ENCODE assay signal across 7 cellular contexts in genomic region chr19:14113762-14114414, GRCh38. TPM values are rescaled to one million over a fixed set of nuclear protein-coding genes. Genes with fewer than 3 reads are reported as not detected.
DNase-seq lines count a peak whose midpoint lies in the region; ATAC-seq and TF ChIP-seq lines count a peak whose summit lies in the region.

No MANE protein-coding gene starts in this region.

- H3K4me3 ChIP-seq in IMR-90 (ENCODE audit: insufficient read depth, low read depth, low read length) (no peak overlapping the region), WI38 (ENCODE audit: low read depth, low read length) (no peak overlapping the region), retinal pigment epithelial cell (ENCODE audit: low read length) (no peak overlapping the region)
- H3K4me3 ChIP-seq in effector memory CD4-positive, alpha-beta T cell (ENCODE audit: insufficient read depth, low read depth, low read length, poor library complexity, severe bottlenecking) = no peak overlapping the region

- H4K20me1 ChIP-seq in IMR-90 (ENCODE audit: insufficient read depth, low read length) = peaks cover 8% of the 10 kb centered on the region

- H2BK20ac ChIP-seq in IMR-90 (ENCODE audit: low read depth, low read length) = no peak overlapping the region

- H2BK120ac ChIP-seq in IMR-90 (ENCODE audit: low read depth, low read length) = no peak overlapping the region

- no peak overlapping the region for H3K23ac ChIP-seq in IMR-90 (ENCODE audit: low read depth, low read length)

- H2BK5ac ChIP-seq in IMR-90 (ENCODE audit: low read depth, low read length, poor library complexity, severe bottlenecking) = no peak overlapping the region

- 0 out of 2 replicates have a peak overlapping the region, but pooled peaks have one; percentile 56 for H2AK5ac ChIP-seq in IMR-90 (ENCODE audit: low read depth, low read length)

- no peak overlapping the region for H3K9ac ChIP-seq in IMR-90 (ENCODE audit: low read depth, low read length)

- no peak overlapping the region for H4K91ac ChIP-seq in IMR-90 (ENCODE audit: insufficient read depth, low read depth, low read length)

- in situ Hi-C loops in IMR-90 (cut with MboI; ENCODE audit: low sequenced_read_pairs) = no loop called here

- ATAC-seq in IMR-90 (ENCODE audit: low read depth) (no peak), HG02938 (IDR thresholded peaks at IDR 0.05; ENCODE audit: unreplicated experiment) (no peak)

- no peak for TF ChIP-seq RAD21 in IMR-90 (IDR thresholded peaks at IDR 0.05; ENCODE audit: low read length)

- peaks cover 17% of the 10 kb centered on the region; the same call in 1 of the 2 replicates for H3K9me1 ChIP-seq in IMR-90 (ENCODE audit: insufficient read depth, low read length)

- H3K27me3 ChIP-seq in IMR-90 (ENCODE audit: control insufficient read depth, insufficient read depth, low read length) = no peaks in the 10 kb centered on the region
- no peaks in the 10 kb centered on the region for H3K27me3 ChIP-seq in effector memory CD4-positive, alpha-beta T cell (replicated peaks; ENCODE audit: control insufficient read depth, insufficient read depth, low read length, poor library complexity, severe bottlenecking)

- peak overlapping the region in 1 of 2 experiments; percentile 83; a peak in 2 of 4 replicates for H4K8ac ChIP-seq in IMR-90 (ENCODE audit: low read depth in 2 of 2, low read length in 2 of 2)

- H3K4me1 ChIP-seq in IMR-90 (ENCODE audit: control insufficient read depth, insufficient read depth, low read length) = peaks cover 20% of the 10 kb centered on the region
- peaks cover 32% of the 10 kb centered on the region for H3K4me1 ChIP-seq in effector memory CD4-positive, alpha-beta T cell (ENCODE audit: control insufficient read depth, insufficient read depth, low read length, poor library complexity, severe bottlenecking)

- no peak overlapping the region for H3K14ac ChIP-seq in IMR-90 (replicated peaks; ENCODE audit: low read depth, low read length)

- CTCF ChIA-PET in IMR-90 (lab: Yijun Ruan, JAX) = no interaction called here

- POLR2A ChIA-PET in IMR-90 (lab: Charles Lee; ENCODE audit: unreplicated experiment) = no interaction called here

- no peak overlapping the region for H2BK15ac ChIP-seq in IMR-90 (ENCODE audit: low read depth, low read length)

- no peaks in the 10 kb centered on the region for H3K36me3 ChIP-seq in IMR-90 (ENCODE audit: control insufficient read depth, insufficient read depth, low read length)
- no peaks in the 10 kb centered on the region for H3K36me3 ChIP-seq in effector memory CD4-positive, alpha-beta T cell (ENCODE audit: control insufficient read depth, insufficient read depth, low read length)

- no peak for TF ChIP-seq POLR2A in IMR-90 (IDR thresholded peaks at IDR 0.05; ENCODE audit: low read depth, low read length)

- H3K9me3 ChIP-seq in IMR-90 (ENCODE audit: control insufficient read depth, insufficient read depth, low read length) = no peaks in the 10 kb centered on the region
- H3K9me3 ChIP-seq in effector memory CD4-positive, alpha-beta T cell (ENCODE audit: control insufficient read depth, low read length) = no peaks in the 10 kb centered on the region

- H2AK9ac ChIP-seq in IMR-90 (replicated peaks; ENCODE audit: low read depth, low read length, poor library complexity) = peak overlapping the region; percentile 21

- H3K27ac ChIP-seq in IMR-90 (ENCODE audit: insufficient read depth, low read length) = no peak overlapping the region
- H3K27ac ChIP-seq in effector memory CD4-positive, alpha-beta T cell (ENCODE audit: insufficient read depth, low read length, poor library complexity, severe bottlenecking) = no peak overlapping the region

- no peak overlapping the region for H2AFZ ChIP-seq in IMR-90 (replicated peaks; ENCODE audit: low read length, poor library complexity)

- H3K4me2 ChIP-seq in IMR-90 (ENCODE audit: low read depth, low read length) = no peak overlapping the region

- DNase-seq in IMR-90 = no peak
- DNase-seq in effector memory CD4-positive, alpha-beta T cell = peak; percentile 25 to 32 (median 26)
- DNase-seq in retinal pigment epithelial cell (ENCODE audit: low read depth) = no peak
- DNase-seq in NOMO-1 treated with DMSO at 0.1 percent for 48 hours (lab: John Stamatoyannopoulos, UW; ENCODE audit: unreplicated experiment) = no peak
- no peak for DNase-seq in mesenteric fat pad (ENCODE audit: low spot score)

- no peak overlapping the region for H3K56ac ChIP-seq in IMR-90 (ENCODE audit: extremely low read depth, insufficient read depth, low read length)

- BruUV-seq in IMR-90 (replicated peaks; lab: Mats Ljungman, UMichigan) = no TSS peak

- H4K5ac ChIP-seq in IMR-90 (ENCODE audit: low read depth, low read length) = no peak overlapping the region

- TF ChIP-seq CTCF in IMR-90 (conservative IDR thresholded peaks at IDR 0.05; ENCODE audit: low read depth, low read length) (peak; percentile 36), WI38 (IDR thresholded peaks at IDR 0.05; ENCODE audit: low read depth, low read length) (0 out of 2 replicates have a peak, but pooled peaks have one; percentile 17), retinal pigment epithelial cell (conservative IDR thresholded peaks at IDR 0.05; ENCODE audit: low read depth, low read length) (peak; percentile 33)

- no peak overlapping the region for H3K4ac ChIP-seq in IMR-90 (ENCODE audit: low read depth, low read length)

- intact Hi-C loops in IMR-90 (cut with micrococcal nuclease) = no loop called here

- dilution Hi-C loops in IMR-90 (cut with HindIII; ENCODE audit: low sequenced_read_pairs, unreplicated experiment) = no loop called here

- WGBS in IMR-90 (ENCODE audit: extremely low coverage in 2 of 2, insufficient read length in 1 of 2), 2 experiments = 82% methylated on average over 7 of the region's 18 CpGs; no CpG with 5 or more reads in 1 of the 2 experiments

- H3K79me1 ChIP-seq in IMR-90 (ENCODE audit: low read depth in 1 of 2, low read length in 2 of 2) = peaks cover 10 to 71% of the 10 kb centered on the region in 2 experiments

- no peak overlapping the region for H3K18ac ChIP-seq in IMR-90 (ENCODE audit: low read depth, low read length)

TF ChIP-seq in IMR-90, 13 proteins besides CTCF, POLR2A, EP300 and RAD21 (continues in another document):
- TF ChIP-seq MXI1 (IDR thresholded peaks at IDR 0.05; ENCODE audit: borderline replicate concordance, low read depth, low read length) = no peak
- TF ChIP-seq RCOR1 (IDR thresholded peaks at IDR 0.05; ENCODE audit: insufficient replicate concordance, low read length) = no peak
- no peak for TF ChIP-seq BHLHE40 (IDR thresholded peaks at IDR 0.05; ENCODE audit: low read depth, low read length)
- no peak for TF ChIP-seq SMC3 (IDR thresholded peaks at IDR 0.05; ENCODE audit: low read depth, low read length)
- TF ChIP-seq MAZ (IDR thresholded peaks at IDR 0.05; ENCODE audit: borderline replicate concordance, low read depth, low read length) = no peak
- no peak for TF ChIP-seq RFX5 (IDR thresholded peaks at IDR 0.05; ENCODE audit: low read depth, low read length)
- no peak for TF ChIP-seq FOS (IDR thresholded peaks at IDR 0.05; ENCODE audit: low read depth, low read length)
- TF ChIP-seq, protein P1, sequence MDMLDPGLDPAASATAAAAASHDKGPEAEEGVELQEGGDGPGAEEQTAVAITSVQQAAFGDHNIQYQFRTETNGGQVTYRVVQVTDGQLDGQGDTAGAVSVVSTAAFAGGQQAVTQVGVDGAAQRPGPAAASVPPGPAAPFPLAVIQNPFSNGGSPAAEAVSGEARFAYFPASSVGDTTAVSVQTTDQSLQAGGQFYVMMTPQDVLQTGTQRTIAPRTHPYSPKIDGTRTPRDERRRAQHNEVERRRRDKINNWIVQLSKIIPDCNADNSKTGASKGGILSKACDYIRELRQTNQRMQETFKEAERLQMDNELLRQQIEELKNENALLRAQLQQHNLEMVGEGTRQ (IDR thresholded peaks at IDR 0.05; ENCODE audit: low read depth, low read length) = no peak
- TF ChIP-seq CEBPB (IDR thresholded peaks at IDR 0.05; ENCODE audit: low read depth, low read length) = no peak
- TF ChIP-seq MAFK (IDR thresholded peaks at IDR 0.05; ENCODE audit: low read depth, low read length) = no peak
- no peak for TF ChIP-seq NFE2L2 (IDR thresholded peaks at IDR 0.05; ENCODE audit: low read depth, low read length)
- no peak for TF ChIP-seq ELK1 (IDR thresholded peaks at IDR 0.05; ENCODE audit: borderline replicate concordance, low read depth, low read length)

RNA-seq across cellular contexts. Expression of gene PRKACA, which starts 3.7 kb away (rescaled TPM):
- total RNA-seq in IMR-90 (2012; rRNA removed) (18.1 TPM in 2 replicates), mesenteric fat pad (160 TPM)
- polyA plus RNA-seq in IMR-90 (2012; rRNA removed) = 67.1 and 94.5 TPM in 2 replicates
- 79.9 and 102 TPM in 2 replicates for polyA plus RNA-seq in IMR-90 (2012; cell fraction: cytosol; rRNA removed)
- 44.8 and 64.7 TPM in 2 replicates for polyA plus RNA-seq in IMR-90 (2012; cell fraction: nucleus; rRNA removed; ENCODE audit: low replicate concordance)

RNA-seq across cellular contexts. Expression of gene ASF1B, which starts 22.5 kb away (rescaled TPM):
- total RNA-seq in IMR-90 (2012; rRNA removed) (10.4 and 13.1 TPM in 2 replicates), mesenteric fat pad (0.87 TPM)
- polyA plus RNA-seq in IMR-90 (2012; rRNA removed) = 11.3 and 12.1 TPM in 2 replicates
- polyA plus RNA-seq in IMR-90 (2012; cell fraction: cytosol; rRNA removed) = 16.3 and 18.8 TPM in 2 replicates
- 3.4 and 7.9 TPM in 2 replicates for polyA plus RNA-seq in IMR-90 (2012; cell fraction: nucleus; rRNA removed; ENCODE audit: low replicate concordance)

RNA-seq across cellular contexts. Expression of gene SAMD1, which starts 23.3 kb away (rescaled TPM):
- 6.5 and 7.5 TPM in 2 replicates for total RNA-seq in IMR-90 (2012; rRNA removed)
- polyA plus RNA-seq in IMR-90 (2012; rRNA removed) = 14.1 and 16.3 TPM in 2 replicates
- 13.3 and 22.9 TPM in 2 replicates for polyA plus RNA-seq in IMR-90 (2012; cell fraction: cytosol; rRNA removed)
- 23.0 and 32.5 TPM in 2 replicates for polyA plus RNA-seq in IMR-90 (2012; cell fraction: nucleus; rRNA removed; ENCODE audit: low replicate concordance)
- total RNA-seq in mesenteric fat pad = 32.3 TPM

RNA-seq across cellular contexts. Expression of gene C19orf67, which starts 28.3 kb away (rescaled TPM):
- total RNA-seq in IMR-90 (2012; rRNA removed) (not detected in 2 replicates), mesenteric fat pad (not detected)
- not detected in 2 replicates for polyA plus RNA-seq in IMR-90 (2012; rRNA removed)
- not detected in 2 replicates for polyA plus RNA-seq in IMR-90 (2012; cell fraction: cytosol; rRNA removed)
- not detected in 2 replicates for polyA plus RNA-seq in IMR-90 (2012; cell fraction: nucleus; rRNA removed; ENCODE audit: low replicate concordance)

RNA-seq across cellular contexts. Expression of gene MISP3, which starts 41.3 kb away (rescaled TPM):
- under 0.01 TPM in 2 replicates for total RNA-seq in IMR-90 (2012; rRNA removed)
- 0.68 and 0.86 TPM in 2 replicates for polyA plus RNA-seq in IMR-90 (2012; rRNA removed)
- 1.1 and 2.2 TPM in 2 replicates for polyA plus RNA-seq in IMR-90 (2012; cell fraction: cytosol; rRNA removed)
- polyA plus RNA-seq in IMR-90 (2012; cell fraction: nucleus; rRNA removed; ENCODE audit: low replicate concordance) = 0.86 and 1.1 TPM in 2 replicates
- total RNA-seq in mesenteric fat pad = 1.7 TPM

Comparison
In these comparisons a context has a peak if more than half of its experiments do, and no peak if none do; other contexts are left out.
1. DNase-seq: peak in effector memory CD4-positive, alpha-beta T cell (3 of 3); none in IMR-90 (single experiment), retinal pigment epithelial cell (single experiment), NOMO-1 treated with DMSO at 0.1 percent for 48 hours (single experiment) and mesenteric fat pad (single experiment).
2. Peak in every context shown above with its lines, with median percentiles within 50 percentile points of each other: CTCF ChIP-seq.